ENCODE assay signal across 10 cellular contexts in the genomic region with DNA sequence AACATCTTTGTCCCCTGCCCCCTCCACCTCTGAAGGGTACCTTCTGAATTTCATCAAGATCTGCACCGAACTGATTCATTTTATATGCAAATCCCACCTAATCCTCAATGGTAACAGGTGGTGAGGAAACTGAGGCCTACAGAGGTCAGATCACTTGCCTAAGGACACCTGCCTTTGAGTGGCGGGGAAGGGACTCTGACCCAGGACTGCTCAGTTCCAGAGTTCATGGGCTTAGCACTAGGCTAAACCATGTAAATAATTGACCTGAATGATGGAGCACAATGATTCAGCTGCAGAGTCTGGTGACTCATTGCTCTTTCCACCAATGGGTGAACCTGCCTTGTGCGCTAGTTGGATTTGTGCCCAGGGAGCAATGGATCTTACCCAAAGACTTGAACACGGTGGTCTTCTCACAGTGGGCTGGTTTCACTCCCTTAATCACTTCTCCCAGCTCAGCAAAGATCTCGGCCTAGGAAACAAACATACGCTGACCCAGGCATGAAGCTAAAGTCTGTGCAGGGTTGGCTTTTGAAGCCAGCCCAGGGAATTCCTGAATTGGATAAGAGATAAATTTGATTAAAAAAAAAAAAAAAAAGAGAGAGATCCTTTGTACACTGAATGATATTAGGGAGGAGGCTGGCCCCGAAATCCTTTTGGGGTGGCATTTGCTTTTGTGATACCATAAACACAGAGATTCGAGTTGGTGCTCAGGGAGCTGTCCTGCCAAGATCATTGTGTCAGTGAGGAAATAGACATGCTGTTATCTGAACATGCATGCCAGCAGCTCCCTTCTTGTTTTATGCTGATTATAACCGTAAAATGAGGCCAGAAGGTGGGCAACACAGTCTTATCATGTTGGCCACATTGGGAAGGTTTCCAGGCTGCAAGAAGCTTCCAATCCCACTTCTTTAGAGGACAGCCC.
DNase-seq lines count a peak whose midpoint lies in the region; ATAC-seq and FAIRE-seq lines count a peak whose summit lies in the region.
"Had no signal": no experiment of that assay in that cellular context is flagged by ENCODE, and none has a peak within 500 bp of the region (broad histone marks: within the 10 kb centered on the region; RNA-seq: fewer than 3 reads in every experiment).

No MANE protein-coding gene starts in this region.

- no peaks in the 10 kb centered on the region for H3K9me3 Mint-ChIP-seq in stimulated activated effector memory CD8-positive, alpha-beta T cell treated with anti-CD3 and anti-CD28 coated beads, Interleukin-12 subunit alpha, Interleukin-12 subunit beta, amount 100 ng/mL, for 72 hours
- H3K9me3 Mint-ChIP-seq: activated B cell treated with CpG ODN at 0.5 μM for 24 hours; naive thymus-derived CD8-positive, alpha-beta T cell had no signal

- H3K36me3 Mint-ChIP-seq in stimulated activated effector memory CD8-positive, alpha-beta T cell treated with anti-CD3 and anti-CD28 coated beads, Interleukin-12 subunit alpha, Interleukin-12 subunit beta, amount 100 ng/mL, for 72 hours, result no peaks in the 10 kb centered on the region
- H3K36me3 Mint-ChIP-seq: naive thymus-derived CD8-positive, alpha-beta T cell had no signal

- H3K4me3 Mint-ChIP-seq in stimulated activated effector memory CD8-positive, alpha-beta T cell treated with anti-CD3 and anti-CD28 coated beads, Interleukin-12 subunit alpha, Interleukin-12 subunit beta, amount 100 ng/mL, for 72 hours, result no peak overlapping the region
- H3K4me3 Mint-ChIP-seq: activated B cell treated with CpG ODN at 0.5 μM for 24 hours; naive thymus-derived CD8-positive, alpha-beta T cell had no signal

- DNase-seq in GM19239 (ENCODE audit: insufficient read length, low spot score) (no peak), RCC 7860 (ENCODE audit: low spot score) (peak; percentile 92), fibroblast of the conjunctiva (ENCODE audit: low read depth) (peak; percentile 84), dedifferentiated amniotic fluid mesenchymal stem cell (ENCODE audit: extremely low spot score) (no peak)
- DNase-seq in stimulated activated effector memory CD8-positive, alpha-beta T cell treated with anti-CD3 and anti-CD28 coated beads, Interleukin-12 subunit alpha, Interleukin-12 subunit beta, amount 100 ng/mL, for 72 hours (ENCODE audit: low spot score in 2 of 2), result no peak
- DNase-seq: activated B cell treated with CpG ODN at 0.5 μM for 24 hours; naive thymus-derived CD8-positive, alpha-beta T cell; NCI-H1417 treated with DMSO at 0.1 percent for 48 hours had no signal

- FAIRE-seq in GM19239 (lab: Jason Lieb, UNC) (peak; percentile 84), RCC 7860 (lab: Jason Lieb, UNC) (peak; percentile 94)

- no peak overlapping the region for H3K27ac Mint-ChIP-seq in stimulated activated effector memory CD8-positive, alpha-beta T cell treated with anti-CD3 and anti-CD28 coated beads, Interleukin-12 subunit alpha, Interleukin-12 subunit beta, amount 100 ng/mL, for 72 hours
- H3K27ac Mint-ChIP-seq: activated B cell treated with CpG ODN at 0.5 μM for 24 hours; naive thymus-derived CD8-positive, alpha-beta T cell had no signal

- ATAC-seq in stimulated activated effector memory CD8-positive, alpha-beta T cell treated with anti-CD3 and anti-CD28 coated beads, Interleukin-12 subunit alpha, Interleukin-12 subunit beta, amount 100 ng/mL, for 72 hours, result peak; percentile 34
- ATAC-seq in GM21723 (IDR thresholded peaks at IDR 0.05; ENCODE audit: unreplicated experiment), result no peak
- no peak for ATAC-seq in HG03139 (IDR thresholded peaks at IDR 0.05; ENCODE audit: unreplicated experiment)
- ATAC-seq: naive thymus-derived CD8-positive, alpha-beta T cell had no signal

- no peaks in the 10 kb centered on the region for H3K4me1 Mint-ChIP-seq in stimulated activated effector memory CD8-positive, alpha-beta T cell treated with anti-CD3 and anti-CD28 coated beads, Interleukin-12 subunit alpha, Interleukin-12 subunit beta, amount 100 ng/mL, for 72 hours

Comparison
In these comparisons a context has a peak if more than half of its experiments do, and no peak if none do; other contexts are left out.
1. DNase-seq: peak in RCC 7860 (single experiment) and fibroblast of the conjunctiva (single experiment); none in GM19239 (single experiment), stimulated activated effector memory CD8-positive, alpha-beta T cell treated with anti-CD3 and anti-CD28 coated beads, Interleukin-12 subunit alpha, Interleukin-12 subunit beta, amount 100 ng/mL, for 72 hours (0 of 2) and dedifferentiated amniotic fluid mesenchymal stem cell (single experiment).